23 cellular contexts compared by ENCODE assay signal in the genomic region with DNA sequence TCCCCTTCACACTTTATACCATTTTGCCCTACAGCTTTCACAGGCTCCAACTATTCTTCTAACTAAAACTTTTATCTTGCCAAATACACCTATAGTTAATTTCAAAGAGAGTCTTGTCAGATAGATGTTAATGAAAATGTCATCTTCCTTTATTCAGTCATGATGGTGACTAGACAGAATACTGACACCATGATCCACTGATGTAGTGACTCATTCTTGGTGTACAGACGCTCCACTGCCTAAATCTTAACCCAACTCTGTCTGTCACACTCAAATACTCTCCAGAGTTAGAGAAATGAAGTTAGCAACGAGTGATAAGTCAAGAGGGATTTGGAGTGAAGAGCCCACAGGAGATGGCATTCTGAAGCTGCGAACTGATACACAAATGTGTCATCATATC. TPM values are rescaled to one million over a fixed set of nuclear protein-coding genes. Genes with fewer than 3 reads are reported as not detected.
DNase-seq lines count a peak whose midpoint lies in the region; ATAC-seq and FAIRE-seq lines count a peak whose summit lies in the region.
"Had no signal": no experiment of that assay in that cellular context is flagged by ENCODE, and none has a peak within 500 bp of the region (broad histone marks: within the 10 kb centered on the region; RNA-seq: fewer than 3 reads in every experiment).

No MANE protein-coding gene starts in this region.

- H3K4me3 Mint-ChIP-seq in activated T-helper 17 cell treated with anti-CD3 and anti-CD28 coated beads, Interleukin-2, amount 50 U/mL, for 72 hours, result peak overlapping the region; percentile 20
- H3K4me3 Mint-ChIP-seq: CD4-positive, alpha-beta memory T cell; H9; HFFc6 had no signal

- FAIRE-seq in HTR-8/SVneo (lab: Jason Lieb, UNC), result peak; percentile 23
- FAIRE-seq: GM12878 had no signal

- H3K36me3 Mint-ChIP-seq in activated T-helper 17 cell treated with anti-CD3 and anti-CD28 coated beads, Interleukin-2, amount 50 U/mL, for 72 hours (ENCODE audit: low read depth), result no peaks in the 10 kb centered on the region
- H3K36me3 Mint-ChIP-seq: CD4-positive, alpha-beta memory T cell had no signal

- DNase-seq in activated CD4-positive, CD25-positive, alpha-beta regulatory T cell (lab: John Stamatoyannopoulos, UW), result no peak
- no peak for DNase-seq in HTR-8/SVneo (ENCODE audit: insufficient read length, low spot score)
- peak; percentile 19 for DNase-seq in kidney tubule cell (ENCODE audit: low spot score)
- DNase-seq in NCI-H1694 (lab: John Stamatoyannopoulos, UW), result no peak
- DNase-seq in NCI-H526 treated with DMSO at 0.1 percent for 48 hours (lab: John Stamatoyannopoulos, UW), result no peak
- DNase-seq: ACHN; CD4-positive, alpha-beta memory T cell; DND-41; GM23248; H9; HFFc6; KG1; NCI-H1105 treated with DMSO at 0.1 percent for 48 hours; NCI-H2081; NCI-H2171; NCI-H345; NCI-H524 treated with DMSO at 0.1 percent for 48 hours; Peyer's patch; Right ventricle myocardium superior had no signal

- H3K27me3 Mint-ChIP-seq in activated T-helper 17 cell treated with anti-CD3 and anti-CD28 coated beads, Interleukin-2, amount 50 U/mL, for 72 hours, result no peaks in the 10 kb centered on the region
- H3K27me3 Mint-ChIP-seq: CD4-positive, alpha-beta memory T cell had no signal

- ATAC-seq in activated CD4-positive, CD25-positive, alpha-beta regulatory T cell treated with anti-CD3 and anti-CD28 coated beads, Interleukin-2, amount 50 U/mL, for 24 hours, result peak; percentile 74 to 85
- peak; percentile 85 for ATAC-seq in activated T-helper 17 cell treated with anti-CD3 and anti-CD28 coated beads, Interleukin-2, amount 50 U/mL, for 72 hours (replicated peaks)
- no peak for ATAC-seq in HG02970 (IDR thresholded peaks at IDR 0.05; ENCODE audit: low FRiP score, unreplicated experiment)

- H3K4me1 Mint-ChIP-seq in activated T-helper 17 cell treated with anti-CD3 and anti-CD28 coated beads, Interleukin-2, amount 50 U/mL, for 72 hours, result peaks cover 5% of the 10 kb centered on the region
- H3K4me1 Mint-ChIP-seq: H9 had no signal

- peak overlapping the region; percentile 50 for H3K27ac Mint-ChIP-seq in activated T-helper 17 cell treated with anti-CD3 and anti-CD28 coated beads, Interleukin-2, amount 50 U/mL, for 72 hours
- H3K27ac Mint-ChIP-seq: CD4-positive, alpha-beta memory T cell; H9; HFFc6 had no signal

- no peaks in the 10 kb centered on the region for H3K9me3 Mint-ChIP-seq in activated T-helper 17 cell treated with anti-CD3 and anti-CD28 coated beads, Interleukin-2, amount 50 U/mL, for 72 hours
- H3K9me3 Mint-ChIP-seq: CD4-positive, alpha-beta memory T cell; HFFc6 had no signal

RNA-seq across cellular contexts. Expression of gene HDAC8, which starts 32.1 kb away (rescaled TPM):
- 10 to 100 TPM; 18.4 to 24.7 TPM for total RNA-seq in activated T-helper 17 cell treated with anti-CD3 and anti-CD28 coated beads, Interleukin-2, amount 50 U/mL, for 72 hours
